Comparison of ENCODE assay signal across 22 cellular contexts in genomic region chr3:122001892-122002291, GRCh38. TPM values are rescaled to one million over a fixed set of nuclear protein-coding genes. Genes with fewer than 3 reads are reported as not detected.
"Had no signal": no experiment of that assay in that cellular context is flagged by ENCODE, and none has a peak within 500 bp of the region (broad histone marks: within the 10 kb centered on the region; RNA-seq: fewer than 3 reads in every experiment).

No MANE protein-coding gene starts in this region.

- H3K27me3 ChIP-seq: hepatocyte, sigmoid colon, suprapubic skin, thyroid gland, upper lobe of left lung, uterus had no signal

- H3K36me3 ChIP-seq: left ventricle myocardium inferior, sigmoid colon, suprapubic skin, thyroid gland, upper lobe of left lung, uterus had no signal

- H3K27ac ChIP-seq: coronary artery, dorsolateral prefrontal cortex, hepatocyte, left ventricle myocardium inferior, lower lobe of right lung, parathyroid adenoma, sigmoid colon, skin epidermis, suprapubic skin, thyroid gland, upper lobe of left lung, uterus had no signal

- H3K4me1 ChIP-seq: left ventricle myocardium inferior, parathyroid adenoma, sigmoid colon, suprapubic skin, thyroid gland, uterus had no signal

- FAIRE-seq: kidney had no signal

- H3K4me3 ChIP-seq: coronary artery, dorsolateral prefrontal cortex, hepatocyte, left ventricle myocardium inferior, lower lobe of right lung, sigmoid colon, skin epidermis, suprapubic skin, thyroid gland, upper lobe of left lung, uterus had no signal

- H2AFZ ChIP-seq: hepatocyte, parathyroid adenoma had no signal

- H3K79me2 ChIP-seq: hepatocyte, parathyroid adenoma had no signal

- ATAC-seq: left cardiac atrium; lower lobe of right lung; stimulated activated naive CD8-positive, alpha-beta T cell treated with anti-CD3 and anti-CD28 coated beads, Interleukin-15, Interleukin-2, amounts not matched to agents 100 U/mL and 50 U/mL, for 24 hours had no signal

- H3K4me2 ChIP-seq: hepatocyte had no signal

- H3K9ac ChIP-seq: parathyroid adenoma had no signal

- DNase-seq: dorsolateral prefrontal cortex; effector CD8-positive, alpha-beta T cell; foreskin melanocyte; head of caudate nucleus; kidney; left cardiac atrium; left ventricle myocardium inferior; lower lobe of right lung; mesenchymal stem cell; midbrain; sigmoid colon; stimulated activated naive CD8-positive, alpha-beta T cell treated with anti-CD3 and anti-CD28 coated beads, Interleukin-15, Interleukin-2, amounts not matched to agents 100 U/mL and 50 U/mL, for 24 hours; thyroid gland; upper lobe of left lung; uterus had no signal

- H3K9me3 ChIP-seq: left ventricle myocardium inferior, lower lobe of right lung, sigmoid colon, suprapubic skin, thyroid gland, upper lobe of left lung, uterus had no signal

RNA-seq across cellular contexts. Expression of gene ILDR1, which starts 20.2 kb away (rescaled TPM):
- total RNA-seq: left cardiac atrium, omental fat pad, pulmonary artery endothelial cell, sigmoid colon had no signal

RNA-seq across cellular contexts. Expression of gene CD86, which starts 53.3 kb away (rescaled TPM):
- total RNA-seq: hepatocyte, pulmonary artery endothelial cell had no signal
